ENCODE assay signal across 2 cellular contexts in the genomic region with DNA sequence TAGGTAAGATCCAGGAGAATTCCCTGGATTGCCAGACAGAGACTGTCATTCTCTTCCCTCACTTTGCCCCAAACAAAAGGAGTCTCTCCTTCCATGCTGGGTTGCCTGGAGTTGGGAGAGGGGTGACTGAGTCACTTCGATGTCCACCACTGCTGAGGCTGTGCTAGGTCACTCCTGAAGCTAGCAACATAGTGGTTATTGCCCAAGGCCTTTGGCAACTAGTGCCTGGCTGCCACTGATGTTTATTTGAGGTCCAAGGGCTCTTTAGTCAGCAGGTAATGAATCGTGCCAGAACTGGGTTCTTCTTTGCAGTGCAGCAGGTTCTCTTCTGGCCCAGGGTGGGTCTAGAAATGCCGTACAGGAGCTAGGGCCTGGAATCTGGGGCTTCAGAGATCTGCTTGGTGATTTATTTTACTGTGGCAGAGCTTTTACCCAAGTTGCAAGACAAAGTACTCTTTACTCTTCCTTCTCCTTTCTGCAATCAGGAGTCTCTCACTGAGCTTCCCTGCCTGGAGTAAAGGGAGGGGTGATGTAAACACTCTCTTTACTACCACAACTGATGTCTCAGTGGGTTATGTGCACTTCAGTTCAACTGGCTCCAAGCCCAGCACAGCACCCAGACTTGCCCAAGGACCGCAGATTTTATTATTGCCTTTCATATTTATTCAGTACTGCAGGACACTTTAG.
TF ChIP-seq lines count a peak whose summit lies in the region.

No MANE protein-coding gene starts in this region.

TF ChIP-seq in liver, 16 proteins besides CTCF, POLR2A, EP300 and RAD21 (continued from another document):
- TF ChIP-seq, protein P1, sequence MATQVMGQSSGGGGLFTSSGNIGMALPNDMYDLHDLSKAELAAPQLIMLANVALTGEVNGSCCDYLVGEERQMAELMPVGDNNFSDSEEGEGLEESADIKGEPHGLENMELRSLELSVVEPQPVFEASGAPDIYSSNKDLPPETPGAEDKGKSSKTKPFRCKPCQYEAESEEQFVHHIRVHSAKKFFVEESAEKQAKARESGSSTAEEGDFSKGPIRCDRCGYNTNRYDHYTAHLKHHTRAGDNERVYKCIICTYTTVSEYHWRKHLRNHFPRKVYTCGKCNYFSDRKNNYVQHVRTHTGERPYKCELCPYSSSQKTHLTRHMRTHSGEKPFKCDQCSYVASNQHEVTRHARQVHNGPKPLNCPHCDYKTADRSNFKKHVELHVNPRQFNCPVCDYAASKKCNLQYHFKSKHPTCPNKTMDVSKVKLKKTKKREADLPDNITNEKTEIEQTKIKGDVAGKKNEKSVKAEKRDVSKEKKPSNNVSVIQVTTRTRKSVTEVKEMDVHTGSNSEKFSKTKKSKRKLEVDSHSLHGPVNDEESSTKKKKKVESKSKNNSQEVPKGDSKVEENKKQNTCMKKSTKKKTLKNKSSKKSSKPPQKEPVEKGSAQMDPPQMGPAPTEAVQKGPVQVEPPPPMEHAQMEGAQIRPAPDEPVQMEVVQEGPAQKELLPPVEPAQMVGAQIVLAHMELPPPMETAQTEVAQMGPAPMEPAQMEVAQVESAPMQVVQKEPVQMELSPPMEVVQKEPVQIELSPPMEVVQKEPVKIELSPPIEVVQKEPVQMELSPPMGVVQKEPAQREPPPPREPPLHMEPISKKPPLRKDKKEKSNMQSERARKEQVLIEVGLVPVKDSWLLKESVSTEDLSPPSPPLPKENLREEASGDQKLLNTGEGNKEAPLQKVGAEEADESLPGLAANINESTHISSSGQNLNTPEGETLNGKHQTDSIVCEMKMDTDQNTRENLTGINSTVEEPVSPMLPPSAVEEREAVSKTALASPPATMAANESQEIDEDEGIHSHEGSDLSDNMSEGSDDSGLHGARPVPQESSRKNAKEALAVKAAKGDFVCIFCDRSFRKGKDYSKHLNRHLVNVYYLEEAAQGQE (IDR thresholded peaks at IDR 0.05), result peak; percentile 10
- peak; percentile 63 for TF ChIP-seq HNF4G (IDR thresholded peaks at IDR 0.05)
- TF ChIP-seq NR2F2 (IDR thresholded peaks at IDR 0.05), result no peak
- TF ChIP-seq JUND (IDR thresholded peaks at IDR 0.05), result no peak
- no peak for TF ChIP-seq YY1 (IDR thresholded peaks at IDR 0.05)
- peak; percentile 21 for TF ChIP-seq SP1 (IDR thresholded peaks at IDR 0.05)
- TF ChIP-seq, protein P2, sequence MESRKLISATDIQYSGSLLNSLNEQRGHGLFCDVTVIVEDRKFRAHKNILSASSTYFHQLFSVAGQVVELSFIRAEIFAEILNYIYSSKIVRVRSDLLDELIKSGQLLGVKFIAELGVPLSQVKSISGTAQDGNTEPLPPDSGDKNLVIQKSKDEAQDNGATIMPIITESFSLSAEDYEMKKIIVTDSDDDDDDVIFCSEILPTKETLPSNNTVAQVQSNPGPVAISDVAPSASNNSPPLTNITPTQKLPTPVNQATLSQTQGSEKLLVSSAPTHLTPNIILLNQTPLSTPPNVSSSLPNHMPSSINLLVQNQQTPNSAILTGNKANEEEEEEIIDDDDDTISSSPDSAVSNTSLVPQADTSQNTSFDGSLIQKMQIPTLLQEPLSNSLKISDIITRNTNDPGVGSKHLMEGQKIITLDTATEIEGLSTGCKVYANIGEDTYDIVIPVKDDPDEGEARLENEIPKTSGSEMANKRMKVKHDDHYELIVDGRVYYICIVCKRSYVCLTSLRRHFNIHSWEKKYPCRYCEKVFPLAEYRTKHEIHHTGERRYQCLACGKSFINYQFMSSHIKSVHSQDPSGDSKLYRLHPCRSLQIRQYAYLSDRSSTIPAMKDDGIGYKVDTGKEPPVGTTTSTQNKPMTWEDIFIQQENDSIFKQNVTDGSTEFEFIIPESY (IDR thresholded peaks at IDR 0.05), result peak; percentile 17
- no peak for TF ChIP-seq TAF1 (conservative IDR thresholded peaks at IDR 0.05)
- TF ChIP-seq FOXA2 (IDR thresholded peaks at IDR 0.05), result peak; percentile 68
- no peak for TF ChIP-seq EGR1 (IDR thresholded peaks at IDR 0.05; ENCODE audit: low read depth in 2 of 2)
- TF ChIP-seq GABPA (IDR thresholded peaks at IDR 0.05 in 1 of 2, conservative IDR thresholded peaks at IDR 0.05 in 1 of 2), result no peak
- peak; percentile 65 to 72 for TF ChIP-seq HNF4A (conservative IDR thresholded peaks at IDR 0.05)

TF ChIP-seq in HepG2, 621 proteins besides CTCF, POLR2A, EP300 and RAD21 (continued from another document):
- TF ChIP-seq, protein P3, sequence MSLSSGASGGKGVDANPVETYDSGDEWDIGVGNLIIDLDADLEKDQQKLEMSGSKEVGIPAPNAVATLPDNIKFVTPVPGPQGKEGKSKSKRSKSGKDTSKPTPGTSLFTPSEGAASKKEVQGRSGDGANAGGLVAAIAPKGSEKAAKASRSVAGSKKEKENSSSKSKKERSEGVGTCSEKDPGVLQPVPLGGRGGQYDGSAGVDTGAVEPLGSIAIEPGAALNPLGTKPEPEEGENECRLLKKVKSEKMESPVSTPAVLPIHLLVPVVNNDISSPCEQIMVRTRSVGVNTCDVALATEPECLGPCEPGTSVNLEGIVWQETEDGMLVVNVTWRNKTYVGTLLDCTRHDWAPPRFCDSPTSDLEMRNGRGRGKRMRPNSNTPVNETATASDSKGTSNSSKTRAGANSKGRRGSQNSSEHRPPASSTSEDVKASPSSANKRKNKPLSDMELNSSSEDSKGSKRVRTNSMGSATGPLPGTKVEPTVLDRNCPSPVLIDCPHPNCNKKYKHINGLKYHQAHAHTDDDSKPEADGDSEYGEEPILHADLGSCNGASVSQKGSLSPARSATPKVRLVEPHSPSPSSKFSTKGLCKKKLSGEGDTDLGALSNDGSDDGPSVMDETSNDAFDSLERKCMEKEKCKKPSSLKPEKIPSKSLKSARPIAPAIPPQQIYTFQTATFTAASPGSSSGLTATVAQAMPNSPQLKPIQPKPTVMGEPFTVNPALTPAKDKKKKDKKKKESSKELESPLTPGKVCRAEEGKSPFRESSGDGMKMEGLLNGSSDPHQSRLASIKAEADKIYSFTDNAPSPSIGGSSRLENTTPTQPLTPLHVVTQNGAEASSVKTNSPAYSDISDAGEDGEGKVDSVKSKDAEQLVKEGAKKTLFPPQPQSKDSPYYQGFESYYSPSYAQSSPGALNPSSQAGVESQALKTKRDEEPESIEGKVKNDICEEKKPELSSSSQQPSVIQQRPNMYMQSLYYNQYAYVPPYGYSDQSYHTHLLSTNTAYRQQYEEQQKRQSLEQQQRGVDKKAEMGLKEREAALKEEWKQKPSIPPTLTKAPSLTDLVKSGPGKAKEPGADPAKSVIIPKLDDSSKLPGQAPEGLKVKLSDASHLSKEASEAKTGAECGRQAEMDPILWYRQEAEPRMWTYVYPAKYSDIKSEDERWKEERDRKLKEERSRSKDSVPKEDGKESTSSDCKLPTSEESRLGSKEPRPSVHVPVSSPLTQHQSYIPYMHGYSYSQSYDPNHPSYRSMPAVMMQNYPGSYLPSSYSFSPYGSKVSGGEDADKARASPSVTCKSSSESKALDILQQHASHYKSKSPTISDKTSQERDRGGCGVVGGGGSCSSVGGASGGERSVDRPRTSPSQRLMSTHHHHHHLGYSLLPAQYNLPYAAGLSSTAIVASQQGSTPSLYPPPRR (CRISPR knock-in tag; IDR thresholded peaks at IDR 0.05; ENCODE audit: borderline replicate concordance), result no peak
- TF ChIP-seq, protein P4, sequence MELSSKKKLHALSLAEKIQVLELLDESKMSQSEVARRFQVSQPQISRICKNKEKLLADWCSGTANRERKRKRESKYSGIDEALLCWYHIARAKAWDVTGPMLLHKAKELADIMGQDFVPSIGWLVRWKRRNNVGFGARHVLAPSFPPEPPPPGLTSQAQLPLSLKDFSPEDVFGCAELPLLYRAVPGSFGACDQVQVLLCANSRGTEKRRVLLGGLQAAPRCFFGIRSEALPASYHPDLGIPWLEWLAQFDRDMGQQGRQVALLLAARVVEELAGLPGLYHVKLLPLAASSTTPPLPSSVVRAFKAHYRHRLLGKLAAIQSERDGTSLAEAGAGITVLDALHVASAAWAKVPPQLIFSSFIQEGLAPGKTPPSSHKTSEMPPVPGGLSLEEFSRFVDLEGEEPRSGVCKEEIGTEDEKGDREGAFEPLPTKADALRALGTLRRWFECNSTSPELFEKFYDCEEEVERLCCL (CRISPR knock-in tag; IDR thresholded peaks at IDR 0.05; ENCODE audit: borderline replicate concordance), result no peak
- TF ChIP-seq ZNF616 (CRISPR knock-in tag; IDR thresholded peaks at IDR 0.05; ENCODE audit: low read depth) (no peak), ARNT2 (CRISPR knock-in tag; IDR thresholded peaks at IDR 0.05; ENCODE audit: low read depth) (no peak), ZNF496 (CRISPR knock-in tag; IDR thresholded peaks at IDR 0.05; ENCODE audit: insufficient replicate concordance) (no peak), DNMT3B (CRISPR knock-in tag; conservative IDR thresholded peaks at IDR 0.05) (no peak)
- TF ChIP-seq, protein P5, sequence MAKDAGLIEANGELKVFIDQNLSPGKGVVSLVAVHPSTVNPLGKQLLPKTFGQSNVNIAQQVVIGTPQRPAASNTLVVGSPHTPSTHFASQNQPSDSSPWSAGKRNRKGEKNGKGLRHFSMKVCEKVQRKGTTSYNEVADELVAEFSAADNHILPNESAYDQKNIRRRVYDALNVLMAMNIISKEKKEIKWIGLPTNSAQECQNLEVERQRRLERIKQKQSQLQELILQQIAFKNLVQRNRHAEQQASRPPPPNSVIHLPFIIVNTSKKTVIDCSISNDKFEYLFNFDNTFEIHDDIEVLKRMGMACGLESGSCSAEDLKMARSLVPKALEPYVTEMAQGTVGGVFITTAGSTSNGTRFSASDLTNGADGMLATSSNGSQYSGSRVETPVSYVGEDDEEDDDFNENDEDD (CRISPR knock-in tag; IDR thresholded peaks at IDR 0.05; ENCODE audit: borderline replicate concordance), result no peak
- TF ChIP-seq, protein P6, sequence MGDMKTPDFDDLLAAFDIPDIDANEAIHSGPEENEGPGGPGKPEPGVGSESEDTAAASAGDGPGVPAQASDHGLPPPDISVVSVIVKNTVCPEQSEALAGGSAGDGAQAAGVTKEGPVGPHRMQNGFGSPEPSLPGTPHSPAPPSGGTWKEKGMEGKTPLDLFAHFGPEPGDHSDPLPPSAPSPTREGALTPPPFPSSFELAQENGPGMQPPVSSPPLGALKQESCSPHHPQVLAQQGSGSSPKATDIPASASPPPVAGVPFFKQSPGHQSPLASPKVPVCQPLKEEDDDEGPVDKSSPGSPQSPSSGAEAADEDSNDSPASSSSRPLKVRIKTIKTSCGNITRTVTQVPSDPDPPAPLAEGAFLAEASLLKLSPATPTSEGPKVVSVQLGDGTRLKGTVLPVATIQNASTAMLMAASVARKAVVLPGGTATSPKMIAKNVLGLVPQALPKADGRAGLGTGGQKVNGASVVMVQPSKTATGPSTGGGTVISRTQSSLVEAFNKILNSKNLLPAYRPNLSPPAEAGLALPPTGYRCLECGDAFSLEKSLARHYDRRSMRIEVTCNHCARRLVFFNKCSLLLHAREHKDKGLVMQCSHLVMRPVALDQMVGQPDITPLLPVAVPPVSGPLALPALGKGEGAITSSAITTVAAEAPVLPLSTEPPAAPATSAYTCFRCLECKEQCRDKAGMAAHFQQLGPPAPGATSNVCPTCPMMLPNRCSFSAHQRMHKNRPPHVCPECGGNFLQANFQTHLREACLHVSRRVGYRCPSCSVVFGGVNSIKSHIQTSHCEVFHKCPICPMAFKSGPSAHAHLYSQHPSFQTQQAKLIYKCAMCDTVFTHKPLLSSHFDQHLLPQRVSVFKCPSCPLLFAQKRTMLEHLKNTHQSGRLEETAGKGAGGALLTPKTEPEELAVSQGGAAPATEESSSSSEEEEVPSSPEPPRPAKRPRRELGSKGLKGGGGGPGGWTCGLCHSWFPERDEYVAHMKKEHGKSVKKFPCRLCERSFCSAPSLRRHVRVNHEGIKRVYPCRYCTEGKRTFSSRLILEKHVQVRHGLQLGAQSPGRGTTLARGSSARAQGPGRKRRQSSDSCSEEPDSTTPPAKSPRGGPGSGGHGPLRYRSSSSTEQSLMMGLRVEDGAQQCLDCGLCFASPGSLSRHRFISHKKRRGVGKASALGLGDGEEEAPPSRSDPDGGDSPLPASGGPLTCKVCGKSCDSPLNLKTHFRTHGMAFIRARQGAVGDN (CRISPR knock-in tag; IDR thresholded peaks at IDR 0.05), result no peak
